In the genomic region with DNA sequence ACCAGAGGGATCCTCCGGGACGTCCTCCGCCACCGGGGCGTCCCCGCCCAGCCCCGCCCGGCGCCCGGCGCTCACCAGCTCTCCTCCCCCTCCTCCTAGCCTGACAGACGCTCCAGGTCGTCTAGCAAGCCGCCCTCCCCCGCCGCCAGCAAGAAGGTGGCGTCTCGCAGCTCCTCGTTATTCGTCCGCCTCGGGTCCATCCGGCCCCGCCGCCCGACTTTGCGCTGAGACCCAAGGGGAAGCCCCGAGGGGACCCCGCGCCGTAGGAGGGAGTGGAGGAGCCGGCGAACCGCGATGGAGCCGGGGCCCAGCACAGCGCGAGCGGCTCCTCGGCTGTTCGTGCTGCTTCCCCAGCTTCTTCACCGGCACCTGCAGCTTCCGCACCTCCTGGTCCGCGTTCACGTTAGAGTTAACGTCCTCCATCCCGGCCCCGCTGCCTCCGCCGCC, we compare ENCODE assay signal across 9 cellular contexts. TPM values are rescaled to one million over a fixed set of nuclear protein-coding genes. Genes with fewer than 3 reads are reported as not detected.
DNase-seq lines count a peak whose midpoint lies in the region; ATAC-seq, FAIRE-seq and TF ChIP-seq lines count a peak whose summit lies in the region.
"Had no signal": no experiment of that assay in that cellular context is flagged by ENCODE, and none has a peak within 500 bp of the region (broad histone marks: within the 10 kb centered on the region; RNA-seq: fewer than 3 reads in every experiment).

No MANE protein-coding gene starts in this region.

- no peak overlapping the region for H4K91ac ChIP-seq in neuronal stem cell (ENCODE audit: low read depth, low read length, poor library complexity)

- peak overlapping the region; percentile 82 for H2BK12ac ChIP-seq in neuronal stem cell (ENCODE audit: low read length)

- DNase-seq in RCC 7860 (ENCODE audit: low spot score) (peak; percentile 43), activated gamma-delta T cell (lab: John Stamatoyannopoulos, UW) (peak; percentile 70), foreskin keratinocyte (peak; percentile 36 to 54), neuronal stem cell (ENCODE audit: low spot score) (peak; percentile 39)

- H2AFZ ChIP-seq in neuronal stem cell (ENCODE audit: low read length), result peak overlapping the region; percentile 95

- H3K4me3 ChIP-seq in BLaER1 (peak overlapping the region; percentile 99), neuronal stem cell (ENCODE audit: low read length in 2 of 2) (peak overlapping the region; percentile 61 to 100)

- H3K27me3 ChIP-seq in BLaER1 (no peaks in the 10 kb centered on the region), foreskin keratinocyte (no peaks in the 10 kb centered on the region), neuronal stem cell (ENCODE audit: control insufficient read depth in 3 of 3, insufficient read depth in 3 of 3, low read depth in 1 of 3, low read length in 3 of 3) (no peaks in the 10 kb centered on the region)

- H2AK5ac ChIP-seq in neuronal stem cell (ENCODE audit: low read depth, low read length), result peak overlapping the region; percentile 97

- peaks cover 5% of the 10 kb centered on the region for H3K79me1 ChIP-seq in neuronal stem cell (ENCODE audit: low read depth, low read length)

- H3K4me1 ChIP-seq in BLaER1, result peaks cover 15% of the 10 kb centered on the region
- H3K4me1 ChIP-seq in foreskin keratinocyte, result no peaks in the 10 kb centered on the region
- H3K4me1 ChIP-seq in neuronal stem cell (ENCODE audit: control insufficient read depth in 2 of 2, insufficient read depth in 1 of 2, low read depth in 1 of 2, low read length in 2 of 2), result no peaks in the 10 kb centered on the region

- no peak for FAIRE-seq in RCC 7860 (lab: Jason Lieb, UNC)
- FAIRE-seq: colon had no signal

- peaks cover 6% of the 10 kb centered on the region; the same call in 1 of the 2 replicates for H4K20me1 ChIP-seq in BLaER1

- peak overlapping the region; percentile 68 for H3K4ac ChIP-seq in neuronal stem cell (ENCODE audit: low read length)

- H3K4me2 ChIP-seq in BLaER1 (peak overlapping the region; percentile 92), neuronal stem cell (ENCODE audit: insufficient read depth, low read length, poor library complexity, severe bottlenecking) (peak overlapping the region; percentile 45)

- peak overlapping the region; percentile 100 for H3K23ac ChIP-seq in neuronal stem cell (ENCODE audit: low read depth, low read length, poor library complexity)

- H3K9ac ChIP-seq in BLaER1 (peak overlapping the region; percentile 92), neuronal stem cell (ENCODE audit: low read depth, low read length, poor library complexity) (peak overlapping the region; percentile 97)

- peaks cover 37% of the 10 kb centered on the region for H3K36me3 ChIP-seq in BLaER1
- peaks cover 10 to 33% of the 10 kb centered on the region in 2 donors for H3K36me3 ChIP-seq in neuronal stem cell (replicated peaks in 1 of 2; ENCODE audit: control insufficient read depth in 2 of 2, insufficient read depth in 2 of 2, low read length in 2 of 2)

- peak overlapping the region; percentile 83 for H2BK15ac ChIP-seq in neuronal stem cell (ENCODE audit: low read length)

- no CpG with 5 or more reads among the region's 51 CpGs for WGBS in neuronal stem cell (ENCODE audit: extremely low coverage in 2 of 2, insufficient read length in 2 of 2, insufficient replicate concordance in 1 of 2), 2 donors

- no peak for TF ChIP-seq CTCF in foreskin keratinocyte (conservative IDR thresholded peaks at IDR 0.05)

- H2BK120ac ChIP-seq in neuronal stem cell (ENCODE audit: low read depth, low read length), result peak overlapping the region; percentile 96

- ATAC-seq in GM19351 (IDR thresholded peaks at IDR 0.05; ENCODE audit: unreplicated experiment) (peak; percentile 43), HG03460 (IDR thresholded peaks at IDR 0.05; ENCODE audit: unreplicated experiment) (peak; percentile 35), foreskin keratinocyte (peak; percentile 64)

- H4K8ac ChIP-seq in neuronal stem cell (ENCODE audit: low read depth, low read length), result no peak overlapping the region

- H3K18ac ChIP-seq in neuronal stem cell (ENCODE audit: low read length), result peak overlapping the region; percentile 93

- H3K14ac ChIP-seq in neuronal stem cell (ENCODE audit: low read length), result peak overlapping the region; percentile 89

- H3K9me3 ChIP-seq in BLaER1 (peaks cover 56% of the 10 kb centered on the region), neuronal stem cell (replicated peaks in 1 of 2; ENCODE audit: control insufficient read depth in 2 of 2, insufficient read depth in 1 of 2, low read depth in 1 of 2, low read length in 2 of 2) (peaks cover 19 to 48% of the 10 kb centered on the region in 2 donors)

- H3K27ac ChIP-seq in BLaER1 (peak overlapping the region; percentile 94), foreskin keratinocyte (peak overlapping the region; percentile 52), neuronal stem cell (replicated peaks; ENCODE audit: low read length) (peak overlapping the region; percentile 92), temporal lobe (ENCODE audit: low read depth, low read length) (peak overlapping the region; percentile 65)

- H2BK5ac ChIP-seq in neuronal stem cell (ENCODE audit: low read length), result peak overlapping the region; percentile 93

RNA-seq across cellular contexts. Expression of a gene that starts 26.3 kb away (rescaled TPM):
- total RNA-seq in foreskin keratinocyte (20.1 and 23.1 TPM in 2 replicates), temporal lobe (6.9 TPM)
- 26.9 and 31.4 TPM in 2 replicates for polyA plus RNA-seq in foreskin keratinocyte
- 13.0 TPM for polyA plus RNA-seq in neuronal stem cell (2013, experiment 1 of 2)
- polyA plus RNA-seq in neuronal stem cell (2013, experiment 2 of 2), result 13.3 TPM

RNA-seq across cellular contexts. Expression of a gene that starts 47.9 kb away (rescaled TPM):
- total RNA-seq in foreskin keratinocyte (not detected in 2 replicates), temporal lobe (0.49 TPM)
- polyA plus RNA-seq in foreskin keratinocyte, result not detected in 2 replicates
- polyA plus RNA-seq in neuronal stem cell (2013, experiment 1 of 2), result 0.06 TPM
- 0.08 TPM for polyA plus RNA-seq in neuronal stem cell (2013, experiment 2 of 2)

Comparison
In these comparisons a context has a peak if more than half of its experiments do, and no peak if none do; other contexts are left out.
1. Peak in every context shown above with its lines: DNase-seq, ATAC-seq, H3K4me3 ChIP-seq and H3K27ac ChIP-seq.